13 cellular contexts compared by ENCODE assay signal in genomic region chr11:9982127-9982795, GRCh38.
A peak's percentile ranks its signal among the peaks of the same experiment; 100 is the strongest.
DNase-seq lines count a peak whose midpoint lies in the region; ATAC-seq, FAIRE-seq and TF ChIP-seq lines count a peak whose summit lies in the region.
"Had no signal": no experiment of that assay in that cellular context is flagged by ENCODE, and none has a peak within 500 bp of the region (broad histone marks: within the 10 kb centered on the region; RNA-seq: fewer than 3 reads in every experiment).

No MANE protein-coding gene starts in this region.

- H3K4ac ChIP-seq in mesenchymal stem cell (ENCODE audit: low read depth in 1 of 2, low read length in 2 of 2): no peak overlapping the region

- H3K4me3 ChIP-seq in bronchial epithelial cell (ENCODE audit: low read depth, low read length): no peak overlapping the region
- H3K4me3 ChIP-seq in mesenchymal stem cell (ENCODE audit: insufficient read depth in 1 of 2, low read depth in 1 of 2, low read length in 2 of 2): peak overlapping the region in 1 of 2 experiments; percentile 20
- H3K4me3 ChIP-seq: lung had no signal

- FAIRE-seq in bronchial epithelial cell (lab: Jason Lieb, UNC): no peak
- FAIRE-seq: GM18507 had no signal

- H3K4me1 Mint-ChIP-seq in activated T-cell treated with anti-CD3 and anti-CD28 coated beads, Interleukin-2, amount 50 U/mL, for 72 hours (ENCODE audit: low read depth): peaks cover 10% of the 10 kb centered on the region

- peaks cover 3% of the 10 kb centered on the region for H3K9me3 ChIP-seq in mesenchymal stem cell (ENCODE audit: control insufficient read depth, low read length)

- H3K18ac ChIP-seq in mesenchymal stem cell (ENCODE audit: low read depth in 1 of 2, low read length in 2 of 2): no peak overlapping the region

- H2AK5ac ChIP-seq in mesenchymal stem cell (ENCODE audit: low read length, severe bottlenecking): peak overlapping the region; percentile 79

- WGBS in mesenchymal stem cell: 95% methylated on average over 4 of the region's 6 CpGs

- no peak overlapping the region for H4K8ac ChIP-seq in mesenchymal stem cell (ENCODE audit: low read length)

- peaks cover 7% of the 10 kb centered on the region for H3K79me1 ChIP-seq in mesenchymal stem cell (replicated peaks; ENCODE audit: low read length, poor library complexity, severe bottlenecking)

- no peak for ATAC-seq in activated T-cell treated with anti-CD3 and anti-CD28 coated beads, Interleukin-2, amount 50 U/mL, for 72 hours (replicated peaks in 1 of 2)
- no peak for ATAC-seq in HG02852 (IDR thresholded peaks at IDR 0.05; ENCODE audit: unreplicated experiment)
- ATAC-seq: activated CD8-positive, alpha-beta T cell treated with anti-CD3 and anti-CD28 coated beads for 36 hours had no signal

- H3K9ac ChIP-seq in mesenchymal stem cell (ENCODE audit: low read length): peak overlapping the region; percentile 72

- no peak overlapping the region for H2AFZ ChIP-seq in mesenchymal stem cell (ENCODE audit: low read depth, low read length)

- H3K14ac ChIP-seq in mesenchymal stem cell (ENCODE audit: low read length in 2 of 2): no peak overlapping the region

- no peaks in the 10 kb centered on the region for H3K27me3 ChIP-seq in bronchial epithelial cell (ENCODE audit: control insufficient read depth, insufficient read depth, low read length)
- no peaks in the 10 kb centered on the region for H3K27me3 ChIP-seq in mesenchymal stem cell (ENCODE audit: control insufficient read depth in 1 of 2, insufficient read depth in 1 of 2, low read length in 2 of 2)

- TF ChIP-seq CTCF in bronchial epithelial cell (IDR thresholded peaks at IDR 0.05; ENCODE audit: insufficient read depth, low read length, severe bottlenecking): no peak

- no peak overlapping the region for H3K4me3 Mint-ChIP-seq in activated T-cell treated with anti-CD3 and anti-CD28 coated beads, Interleukin-2, amount 50 U/mL, for 72 hours
- H3K4me3 Mint-ChIP-seq: activated CD8-positive, alpha-beta T cell treated with anti-CD3 and anti-CD28 coated beads for 36 hours had no signal

- peak in 8 of 14 donors; percentile 5 to 24 (median 16) for DNase-seq in C1 segment of cervical spinal cord (lab: John Stamatoyannopoulos, UW)
- DNase-seq in HPDE6-E6E7 (ENCODE audit: extremely low spot score): peak; percentile 9
- peak; percentile 82 for DNase-seq in bronchial epithelial cell (ENCODE audit: low read depth)
- DNase-seq in mesenchymal stem cell: no peak
- DNase-seq in activated T-cell treated with anti-CD3 and anti-CD28 coated beads, Interleukin-2, amount 50 U/mL, for 72 hours: no peak
- DNase-seq in cortex of kidney (lab: John Stamatoyannopoulos, UW): no peak
- no peak for DNase-seq in activated naive CD4-positive, alpha-beta T cell treated with Interleukin-2 at 50 U/mL for 16 hours
- DNase-seq: activated CD8-positive, alpha-beta T cell treated with anti-CD3 and anti-CD28 coated beads for 36 hours; Kasumi-1; NCI-H510A had no signal

- H2BK12ac ChIP-seq in mesenchymal stem cell (ENCODE audit: low read length in 2 of 2): no peak overlapping the region

- no peak overlapping the region for H3K27ac Mint-ChIP-seq in activated T-cell treated with anti-CD3 and anti-CD28 coated beads, Interleukin-2, amount 50 U/mL, for 72 hours
- H3K27ac Mint-ChIP-seq: activated CD8-positive, alpha-beta T cell treated with anti-CD3 and anti-CD28 coated beads for 36 hours had no signal

- peak overlapping the region; percentile 87 for H3K27ac ChIP-seq in mesenchymal stem cell (ENCODE audit: low read length, poor library complexity, severe bottlenecking)

- H2BK120ac ChIP-seq in mesenchymal stem cell (ENCODE audit: low read depth, low read length): no peak overlapping the region

- H3K4me1 ChIP-seq in mesenchymal stem cell (ENCODE audit: control insufficient read depth, insufficient read depth, low read depth, low read length): peaks cover 5% of the 10 kb centered on the region

- H3K27me3 Mint-ChIP-seq in activated T-cell treated with anti-CD3 and anti-CD28 coated beads, Interleukin-2, amount 50 U/mL, for 72 hours (ENCODE audit: low read depth): no peaks in the 10 kb centered on the region
- H3K27me3 Mint-ChIP-seq: activated CD8-positive, alpha-beta T cell treated with anti-CD3 and anti-CD28 coated beads for 36 hours had no signal

- H2BK5ac ChIP-seq in mesenchymal stem cell (ENCODE audit: low read depth, low read length, poor library complexity, severe bottlenecking): no peak overlapping the region

- no peak overlapping the region for H2BK15ac ChIP-seq in mesenchymal stem cell (ENCODE audit: low read depth, poor library complexity, severe bottlenecking)

- no peak overlapping the region for H4K91ac ChIP-seq in mesenchymal stem cell (ENCODE audit: low read length)

- peaks cover 0 to 1% of the 10 kb centered on the region in 2 donors for H3K36me3 Mint-ChIP-seq in activated T-cell treated with anti-CD3 and anti-CD28 coated beads, Interleukin-2, amount 50 U/mL, for 72 hours (ENCODE audit: insufficient read depth in 2 of 2)

- H3K9me3 Mint-ChIP-seq in activated T-cell treated with anti-CD3 and anti-CD28 coated beads, Interleukin-2, amount 50 U/mL, for 72 hours: no peaks in the 10 kb centered on the region
- H3K9me3 Mint-ChIP-seq: activated CD8-positive, alpha-beta T cell treated with anti-CD3 and anti-CD28 coated beads for 36 hours had no signal

- no peak overlapping the region for H3K23ac ChIP-seq in mesenchymal stem cell (ENCODE audit: low read length in 2 of 2)

- peak overlapping the region; percentile 49 for H3K4me2 ChIP-seq in mesenchymal stem cell (ENCODE audit: low read length, poor library complexity, severe bottlenecking)

- H3K36me3 ChIP-seq in bronchial epithelial cell (ENCODE audit: control insufficient read depth, insufficient read depth, low read length) (no peaks in the 10 kb centered on the region), mesenchymal stem cell (ENCODE audit: control insufficient read depth in 1 of 2, insufficient read depth in 2 of 2, low read depth in 1 of 2, low read length in 2 of 2) (peaks cover 9 to 14% of the 10 kb centered on the region in 2 experiments)

Comparison
In these comparisons a context has a peak if more than half of its experiments do, and no peak if none do; other contexts are left out.
1. DNase-seq: peak in C1 segment of cervical spinal cord (8 of 14), HPDE6-E6E7 (single experiment) and bronchial epithelial cell (single experiment); none in mesenchymal stem cell (single experiment), activated T-cell treated with anti-CD3 and anti-CD28 coated beads, Interleukin-2, amount 50 U/mL, for 72 hours (0 of 2), cortex of kidney (single experiment) and activated naive CD4-positive, alpha-beta T cell treated with Interleukin-2 at 50 U/mL for 16 hours (single experiment).